17 cellular contexts compared by ENCODE assay signal in genomic region chr4:40246938-40247337, GRCh38. TPM values are rescaled to one million over a fixed set of nuclear protein-coding genes. Genes with fewer than 3 reads are reported as not detected.
DNase-seq lines count a peak whose midpoint lies in the region; ATAC-seq and TF ChIP-seq lines count a peak whose summit lies in the region.
"Had no signal": no experiment of that assay in that cellular context is flagged by ENCODE, and none has a peak within 500 bp of the region (broad histone marks: within the 10 kb centered on the region; RNA-seq: fewer than 3 reads in every experiment).

No MANE protein-coding gene starts in this region.

- H3K9me3 Mint-ChIP-seq in CD4-positive, CD25-positive, alpha-beta regulatory T cell, result peaks cover 0 to 4% (median 0%) of the 10 kb centered on the region in 7 donors
- no peaks in the 10 kb centered on the region for H3K9me3 Mint-ChIP-seq in activated CD4-positive, alpha-beta memory T cell treated with anti-CD3 and anti-CD28 coated beads for 36 hours
- H3K9me3 Mint-ChIP-seq in immature natural killer cell, result peaks cover 0 to 2% (median 0%) of the 10 kb centered on the region in 6 donors

- POLR2A ChIA-PET in activated CD4-positive, alpha-beta memory T cell treated with anti-CD3 and anti-CD28 coated beads for 36 hours (lab: Charles Lee), result interaction anchor here (0.7 to 1.2 kb wide), 2 partner anchors 12 to 36 kb away, joined by 3 to 4 read pairs; no protein-coding TSS in a partner anchor

- no peaks in the 10 kb centered on the region for H3K27me3 ChIP-seq in CD4-positive, CD25-positive, alpha-beta regulatory T cell (ENCODE audit: control insufficient read depth, insufficient read depth, low read length)
- no peaks in the 10 kb centered on the region for H3K27me3 ChIP-seq in DOHH2 (ENCODE audit: control insufficient read depth, low read length)
- H3K27me3 ChIP-seq: BE2C, pancreas, SJCRH30, tibial nerve had no signal

- peaks cover 33% of the 10 kb centered on the region for H4K20me1 ChIP-seq in DOHH2 (ENCODE audit: control insufficient read depth, insufficient read depth, low read depth, low read length)

- intact Hi-C loops in activated CD4-positive, alpha-beta memory T cell treated with anti-CD3 and anti-CD28 coated beads for 36 hours (cut with micrococcal nuclease), result no loop called here
- intact Hi-C loops in posterior cingulate gyrus (cut with DNase I), result no loop called here

- peak overlapping the region; percentile 25 to 76 (median 60) for H3K4me3 Mint-ChIP-seq in CD4-positive, CD25-positive, alpha-beta regulatory T cell
- H3K4me3 Mint-ChIP-seq in activated CD4-positive, alpha-beta memory T cell treated with anti-CD3 and anti-CD28 coated beads for 36 hours, result no peak overlapping the region
- peak overlapping the region; percentile 63 to 83 (median 68) for H3K4me3 Mint-ChIP-seq in immature natural killer cell

- peaks cover 89% of the 10 kb centered on the region for H3K4me1 ChIP-seq in CD4-positive, CD25-positive, alpha-beta regulatory T cell (ENCODE audit: control insufficient read depth, insufficient read depth, low read length, poor library complexity, severe bottlenecking)
- H3K4me1 ChIP-seq in DOHH2 (ENCODE audit: control insufficient read depth, low read length), result peaks cover 52% of the 10 kb centered on the region
- H3K4me1 ChIP-seq: BE2C, pancreas, SJCRH30 had no signal

- no peak for DNase-seq in CD4-positive, CD25-positive, alpha-beta regulatory T cell
- DNase-seq in activated CD4-positive, alpha-beta memory T cell treated with anti-CD3 and anti-CD28 coated beads for 36 hours, result peak; percentile 8
- no peak for DNase-seq in immature natural killer cell
- no peak for DNase-seq in stimulated activated CD4-positive, alpha-beta T cell treated with anti-CD3 and anti-CD28 coated beads, Interleukin-12 subunit alpha, Interleukin-12 subunit beta, amount 100 ng/mL, for 4 hours
- no peak for DNase-seq in foreskin melanocyte
- DNase-seq in NCI-H1930 (lab: John Stamatoyannopoulos, UW), result no peak
- DNase-seq in posterior cingulate gyrus, result no peak
- DNase-seq: BE2C, dermis blood vessel endothelial cell, glutamatergic neuron, HCEC 1CT, NCI-H526 treated with DMSO at 0.1 percent for 48 hours, PC-3, SJCRH30 had no signal

- no peaks in the 10 kb centered on the region for H3K27me3 Mint-ChIP-seq in CD4-positive, CD25-positive, alpha-beta regulatory T cell
- no peaks in the 10 kb centered on the region for H3K27me3 Mint-ChIP-seq in activated CD4-positive, alpha-beta memory T cell treated with anti-CD3 and anti-CD28 coated beads for 36 hours
- H3K27me3 Mint-ChIP-seq in immature natural killer cell (ENCODE audit: low read depth in 3 of 3), result peaks cover 2 to 10% (median 6%) of the 10 kb centered on the region in 3 donors

- peaks cover 40% of the 10 kb centered on the region for H3K36me3 Mint-ChIP-seq in CD4-positive, CD25-positive, alpha-beta regulatory T cell
- peaks cover 53% of the 10 kb centered on the region for H3K36me3 Mint-ChIP-seq in activated CD4-positive, alpha-beta memory T cell treated with anti-CD3 and anti-CD28 coated beads for 36 hours
- peaks cover 19 to 33% (median 32%) of the 10 kb centered on the region in 3 donors for H3K36me3 Mint-ChIP-seq in immature natural killer cell

- peaks cover 41% of the 10 kb centered on the region for H3K79me2 ChIP-seq in DOHH2 (ENCODE audit: control insufficient read depth, low read length)

- CTCF ChIA-PET in activated CD4-positive, alpha-beta memory T cell treated with anti-CD3 and anti-CD28 coated beads for 36 hours (lab: Charles Lee), result interaction anchor here (1.3 to 1.6 kb wide), 4 partner anchors 8 to 70 kb away, joined by 3 to 5 read pairs (median 4); no protein-coding TSS in a partner anchor

- no peaks in the 10 kb centered on the region for H3K9me3 ChIP-seq in CD4-positive, CD25-positive, alpha-beta regulatory T cell (ENCODE audit: control insufficient read depth in 2 of 2, low read length in 2 of 2)
- no peaks in the 10 kb centered on the region for H3K9me3 ChIP-seq in DOHH2 (ENCODE audit: control insufficient read depth, insufficient read depth, low read length)
- H3K9me3 ChIP-seq: BE2C, pancreas, SJCRH30, tibial nerve had no signal

- H3K9me2 ChIP-seq in DOHH2 (replicated peaks; ENCODE audit: control insufficient read depth, low read length), result no peaks in the 10 kb centered on the region

- H3K36me3 ChIP-seq in CD4-positive, CD25-positive, alpha-beta regulatory T cell (ENCODE audit: control insufficient read depth, insufficient read depth, low read length), result peaks cover 45% of the 10 kb centered on the region
- H3K36me3 ChIP-seq in DOHH2 (ENCODE audit: control insufficient read depth, low read length), result peaks cover 55% of the 10 kb centered on the region
- H3K36me3 ChIP-seq: BE2C, pancreas, SJCRH30, tibial nerve had no signal

- peak overlapping the region; percentile 23 for H3K4me3 ChIP-seq in CD4-positive, CD25-positive, alpha-beta regulatory T cell (ENCODE audit: low read depth, low read length)
- no peak overlapping the region for H3K4me3 ChIP-seq in DOHH2 (ENCODE audit: low read length)
- H3K4me3 ChIP-seq: pancreas, SJCRH30, tibial nerve had no signal

- H3K27ac ChIP-seq in CD4-positive, CD25-positive, alpha-beta regulatory T cell (ENCODE audit: insufficient read depth, low read length, poor library complexity, severe bottlenecking), result peak overlapping the region; percentile 100
- peak overlapping the region; percentile 30 for H3K27ac ChIP-seq in DOHH2 (ENCODE audit: low read depth, low read length)
- H3K27ac ChIP-seq: pancreas, SJCRH30, tibial nerve had no signal

- peak in 1 of 2 donors; percentile 2 for ATAC-seq in CD4-positive, CD25-positive, alpha-beta regulatory T cell (ENCODE audit: low read depth in 2 of 2)
- ATAC-seq: PC-3 had no signal

- peak overlapping the region; percentile 84 to 96 (median 91) for H3K27ac Mint-ChIP-seq in CD4-positive, CD25-positive, alpha-beta regulatory T cell
- H3K27ac Mint-ChIP-seq in activated CD4-positive, alpha-beta memory T cell treated with anti-CD3 and anti-CD28 coated beads for 36 hours, result peak overlapping the region; percentile 84
- H3K27ac Mint-ChIP-seq in immature natural killer cell, result peak overlapping the region; percentile 69 to 94 (median 83)

- no peak overlapping the region for H3K4me2 ChIP-seq in DOHH2 (ENCODE audit: low read length)

- peaks cover 21 to 93% (median 74%) of the 10 kb centered on the region in 4 donors for H3K4me1 Mint-ChIP-seq in CD4-positive, CD25-positive, alpha-beta regulatory T cell
- H3K4me1 Mint-ChIP-seq in activated CD4-positive, alpha-beta memory T cell treated with anti-CD3 and anti-CD28 coated beads for 36 hours (ENCODE audit: low read depth), result peaks cover 87% of the 10 kb centered on the region
- peaks cover 63 to 74% of the 10 kb centered on the region in 2 donors for H3K4me1 Mint-ChIP-seq in immature natural killer cell

- TF ChIP-seq CTCF in DOHH2 (IDR thresholded peaks at IDR 0.05; ENCODE audit: low read depth, low read length, poor library complexity, severe bottlenecking), result no peak

- peaks cover 83% of the 10 kb centered on the region for H3F3A ChIP-seq in DOHH2 (ENCODE audit: control insufficient read depth, insufficient read depth)

RNA-seq across cellular contexts. Expression of gene RHOH, which starts 50.1 kb away (rescaled TPM):
- total RNA-seq in CD4-positive, CD25-positive, alpha-beta regulatory T cell, result 645 TPM
- polyA plus RNA-seq in CD4-positive, CD25-positive, alpha-beta regulatory T cell, result 100 to 1,000 TPM; 360 to 479 (median 397) TPM
- 10 to 100 TPM; 97.5 to 98.6 TPM for total RNA-seq in activated CD4-positive, alpha-beta memory T cell treated with anti-CD3 and anti-CD28 coated beads for 36 hours
- polyA plus RNA-seq in immature natural killer cell, result 10 to 100 TPM; 82.0 to 97.6 (median 97.3) TPM
- total RNA-seq: PC-3, SJCRH30 had no signal
